9 cellular contexts compared by ENCODE assay signal in genomic region chr14:68884031-68885030, GRCh38.
DNase-seq lines count a peak whose midpoint lies in the region; ATAC-seq, FAIRE-seq and TF ChIP-seq lines count a peak whose summit lies in the region.
"Had no signal": no experiment of that assay in that cellular context is flagged by ENCODE, and none has a peak within 500 bp of the region (broad histone marks: within the 10 kb centered on the region; RNA-seq: fewer than 3 reads in every experiment).

No MANE protein-coding gene starts in this region.

- TF ChIP-seq RAD21 in A549 (conservative IDR thresholded peaks at IDR 0.05 in 1 of 2, IDR thresholded peaks at IDR 0.05 in 1 of 2): peak; percentile 1 to 11; a peak in 1 of 5 replicates

- ATAC-seq in A549: peak; percentile 87 to 88
- no peak for ATAC-seq in GM18870 (IDR thresholded peaks at IDR 0.05; ENCODE audit: unreplicated experiment)

- no peak overlapping the region; the same call in 2 of the 3 replicates for H3K4me3 ChIP-seq in A549

- TF ChIP-seq EP300 in A549 (IDR thresholded peaks at IDR 0.05): peak in 1 of 2 experiments; percentile 32; a peak in 1 of 5 replicates

- H3K4me2 ChIP-seq in A549: peak overlapping the region; percentile 67

- H3K4me1 ChIP-seq in A549: peaks cover 34% of the 10 kb centered on the region

- POLR2A ChIA-PET in A549 (lab: Yijun Ruan, JAX): interaction anchor here (0.6 to 1.3 kb wide), 7 partner anchors 8 to 229 kb away, joined by 3 to 6 read pairs (median 3); no protein-coding TSS in a partner anchor

- peak overlapping the region; percentile 87 to 90 for H3K27ac ChIP-seq in A549

- DNase-seq in A549 (ENCODE audit: low read depth in 1 of 2, low spot score in 1 of 2) (peak; percentile 79 to 87), HS-5 (ENCODE audit: low read depth) (peak; percentile 59), astrocyte of the hippocampus (ENCODE audit: low read depth, low spot score) (peak; percentile 82), kidney glomerular epithelial cell (lab: John Stamatoyannopoulos, UW) (peak; percentile 19), NK-92 (lab: John Stamatoyannopoulos, UW; ENCODE audit: unreplicated experiment) (no peak), UCSD-AML1 (lab: John Stamatoyannopoulos, UW; ENCODE audit: unreplicated experiment) (no peak), T-helper 2 cell (no peak)
- DNase-seq: NCI-H524 had no signal

- no peaks in the 10 kb centered on the region for H3K9me3 ChIP-seq in A549

- WGBS in A549 (ENCODE audit: missing lambda C conversion rate): 42% methylated on average over 10 of the region's 10 CpGs

- peak; percentile 43 for FAIRE-seq in A549 (lab: Jason Lieb, UNC)

- CTCF ChIA-PET in A549 (lab: Yijun Ruan, JAX): interaction anchor here (0.9 to 5.9 kb wide), 12 partner anchors 9 to 224 kb away, joined by 3 to 23 read pairs (median 4); no protein-coding TSS in a partner anchor

- TF ChIP-seq POLR2A in A549 (IDR thresholded peaks at IDR 0.05; ENCODE audit: low read length): no peak

- TF ChIP-seq CTCF in A549 (IDR thresholded peaks at IDR 0.05): no peak

TF ChIP-seq in A549, 52 proteins besides CTCF, POLR2A, EP300 and RAD21:
- TF ChIP-seq E2F6 (IDR thresholded peaks at IDR 0.05; ENCODE audit: borderline replicate concordance, low read depth): peak; percentile 8; the same call in 1 of the 2 replicates
- no peak for TF ChIP-seq RNF2 (IDR thresholded peaks at IDR 0.05; ENCODE audit: borderline replicate concordance, low read depth)
- TF ChIP-seq GATA3 (IDR thresholded peaks at IDR 0.05; ENCODE audit: borderline replicate concordance): peak; percentile 16; the same call in 1 of the 2 replicates
- no peak for TF ChIP-seq EHMT2 (IDR thresholded peaks at IDR 0.05; ENCODE audit: low read depth)
- TF ChIP-seq JUN (IDR thresholded peaks at IDR 0.05): peak in 1 of 2 experiments; percentile 56; a peak in 3 of 5 replicates
- TF ChIP-seq HEYL (CRISPR knock-in tag; IDR thresholded peaks at IDR 0.05): no peak
- TF ChIP-seq FOSL2 (IDR thresholded peaks at IDR 0.05): peak; percentile 33
- TF ChIP-seq FOSL2 (CRISPR knock-in tag; IDR thresholded peaks at IDR 0.05): peak; percentile 77
- no peak for TF ChIP-seq USF2 (IDR thresholded peaks at IDR 0.05)
- TF ChIP-seq SREBF2 (IDR thresholded peaks at IDR 0.05): no peak
- TF ChIP-seq MAX (IDR thresholded peaks at IDR 0.05): peak; percentile 47; the same call in 1 of the 2 replicates
- TF ChIP-seq BCL3 (IDR thresholded peaks at IDR 0.05): peak; percentile 35; the same call in 1 of the 3 replicates
TF ChIP-seq in A549: peak in this region for 6.

Comparison
In these comparisons a context has a peak if more than half of its experiments do, and no peak if none do; other contexts are left out.
1. DNase-seq: peak in A549 (2 of 2), HS-5 (single experiment), astrocyte of the hippocampus (single experiment) and kidney glomerular epithelial cell (single experiment); none in NK-92 (single experiment), UCSD-AML1 (single experiment) and T-helper 2 cell (0 of 5).